26 cellular contexts compared by ENCODE assay signal in the genomic region with DNA sequence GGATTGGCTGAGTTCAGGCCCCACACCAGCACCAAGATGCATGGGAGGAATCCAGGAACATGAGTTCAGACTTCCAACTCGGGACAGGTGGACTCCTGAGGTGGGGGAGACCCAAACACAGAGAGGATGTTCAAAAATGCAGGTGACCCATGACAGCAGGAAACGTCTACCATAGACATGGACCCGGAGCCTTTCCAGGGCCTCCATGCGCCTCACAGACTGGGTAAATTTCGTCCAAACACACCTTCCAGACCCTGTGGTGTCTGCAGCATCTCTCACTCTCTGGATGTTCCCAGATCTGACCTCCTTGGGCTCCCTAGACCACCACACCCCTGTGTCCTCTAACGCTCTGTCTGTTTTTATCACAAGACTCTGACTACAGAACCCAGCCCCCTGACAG.
"Had no signal": no experiment of that assay in that cellular context is flagged by ENCODE, and none has a peak within 500 bp of the region (broad histone marks: within the 10 kb centered on the region; RNA-seq: fewer than 3 reads in every experiment).

No MANE protein-coding gene starts in this region.

- H3K9me3 Mint-ChIP-seq: central memory CD8-positive, alpha-beta T cell had no signal

- H3K36me3 Mint-ChIP-seq: activated naive CD4-positive, alpha-beta T cell treated with anti-CD3 and anti-CD28 coated beads, Interleukin-2, amount 50 U/mL, for 72 hours had no signal

- H3K36me3 ChIP-seq: gastroesophageal sphincter, right lobe of liver, tibial artery had no signal

- H3K27ac Mint-ChIP-seq: activated CD8-positive, alpha-beta T cell treated with anti-CD3 and anti-CD28 coated beads for 36 hours; activated naive CD4-positive, alpha-beta T cell treated with anti-CD3 and anti-CD28 coated beads, Interleukin-2, amount 50 U/mL, for 72 hours; activated T-cell treated with anti-CD3 and anti-CD28 coated beads, Interleukin-2, amount 50 U/mL, for 72 hours; stimulated activated naive CD8-positive, alpha-beta T cell treated with anti-CD3 and anti-CD28 coated beads, Interleukin-15, Interleukin-2, amounts not matched to agents 100 ng/mL and 50 ng/mL, for 24 hours; T-helper 17 cell; WTC11 had no signal

- H3K4me3 Mint-ChIP-seq: activated CD8-positive, alpha-beta T cell treated with anti-CD3 and anti-CD28 coated beads for 36 hours; activated T-cell treated with anti-CD3 and anti-CD28 coated beads, Interleukin-2, amount 50 U/mL, for 72 hours; central memory CD8-positive, alpha-beta T cell; naive thymus-derived CD8-positive, alpha-beta T cell; stimulated activated naive CD8-positive, alpha-beta T cell treated with anti-CD3 and anti-CD28 coated beads, Interleukin-15, Interleukin-2, amounts not matched to agents 100 ng/mL and 50 ng/mL, for 24 hours; T-helper 17 cell; WTC11 had no signal

- ATAC-seq: activated CD8-positive, alpha-beta T cell treated with anti-CD3 and anti-CD28 coated beads for 36 hours; activated naive CD4-positive, alpha-beta T cell treated with anti-CD3 and anti-CD28 coated beads, Interleukin-2, amount 50 U/mL, for 72 hours; activated T-cell treated with anti-CD3 and anti-CD28 coated beads, Interleukin-2, amount 50 U/mL, for 72 hours; left colon; naive thymus-derived CD8-positive, alpha-beta T cell; right lobe of liver; T-helper 17 cell had no signal

- H3K27me3 ChIP-seq: gastroesophageal sphincter, right lobe of liver, tibial artery had no signal

- H3K27ac ChIP-seq: right lobe of liver, skin epidermis, tibial artery had no signal

- H3K27me3 Mint-ChIP-seq: activated CD8-positive, alpha-beta T cell treated with anti-CD3 and anti-CD28 coated beads for 36 hours had no signal

- H3K4me1 Mint-ChIP-seq: central memory CD8-positive, alpha-beta T cell; naive thymus-derived CD8-positive, alpha-beta T cell; T-helper 17 cell had no signal

- H3K9me3 ChIP-seq: right lobe of liver, tibial artery had no signal

- DNase-seq: activated CD4-positive, alpha-beta T cell treated with anti-CD3 and anti-CD28 coated beads, Interleukin-2, amount 50 U/mL, for 1 hour; activated CD8-positive, alpha-beta T cell treated with anti-CD3 and anti-CD28 coated beads for 36 hours; activated naive CD4-positive, alpha-beta T cell; activated T-cell treated with anti-CD3 and anti-CD28 coated beads for 4 hours; activated T-cell treated with anti-CD3 and anti-CD28 coated beads, Interleukin-2, amount 50 U/mL, for 72 hours; dermis blood vessel endothelial cell; effector CD8-positive, alpha-beta T cell; erythroblast; hippocampal formation; kidney; left colon; mammary epithelial cell; naive thymus-derived CD8-positive, alpha-beta T cell; posterior cingulate gyrus; right lobe of liver; stimulated activated CD4-positive, alpha-beta T cell treated with anti-CD3 and anti-CD28 coated beads, Interleukin-12 subunit alpha, Interleukin-12 subunit beta, amount 100 ng/mL, for 4 hours; stimulated activated CD4-positive, alpha-beta T cell treated with anti-CD3 and anti-CD28 coated beads, Interleukin-4, amount 100 ng/mL, for 1 hour; T-helper 17 cell; T1000; tibial artery had no signal

- H3K4me1 ChIP-seq: right lobe of liver had no signal

- H3K4me3 ChIP-seq: gastroesophageal sphincter, right lobe of liver, skin epidermis, tibial artery had no signal
